ENCODE assay signal across 8 cellular contexts in the genomic region with DNA sequence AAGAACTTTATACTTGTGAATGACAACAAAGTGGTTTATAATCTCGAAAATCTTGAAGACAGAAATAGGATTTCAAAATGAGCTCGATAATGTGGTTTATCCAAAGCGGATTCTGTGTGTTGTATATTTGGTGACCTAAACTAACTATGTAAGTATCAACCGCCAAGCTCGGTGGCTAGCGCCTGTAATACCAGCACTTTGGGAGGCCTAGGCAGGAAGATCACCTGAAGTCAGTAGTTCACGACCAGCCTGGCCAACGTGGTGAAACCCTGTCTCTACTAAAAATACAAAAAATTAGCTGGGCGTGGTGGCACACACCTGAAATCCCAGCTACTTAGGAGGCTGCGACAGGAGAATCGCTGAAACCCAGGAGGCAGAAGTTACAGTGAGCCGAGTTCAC. TPM values are rescaled to one million over a fixed set of nuclear protein-coding genes. Genes with fewer than 3 reads are reported as not detected.
DNase-seq lines count a peak whose midpoint lies in the region; ATAC-seq and TF ChIP-seq lines count a peak whose summit lies in the region.
"Had no signal": no experiment of that assay in that cellular context is flagged by ENCODE, and none has a peak within 500 bp of the region (broad histone marks: within the 10 kb centered on the region; RNA-seq: fewer than 3 reads in every experiment).

No MANE protein-coding gene starts in this region.

- H3K9me3 ChIP-seq in CD8-positive, alpha-beta memory T cell (ENCODE audit: low read length) = no peaks in the 10 kb centered on the region
- no peaks in the 10 kb centered on the region for H3K9me3 ChIP-seq in MG63
- H3K9me3 ChIP-seq in mammary epithelial cell (replicated peaks; ENCODE audit: insufficient read depth, low read length) = no peaks in the 10 kb centered on the region
- H3K9me3 ChIP-seq in osteoblast (ENCODE audit: low read depth, low read length) = no peaks in the 10 kb centered on the region

- H3K4me1 ChIP-seq in CD8-positive, alpha-beta memory T cell (ENCODE audit: insufficient read depth, low read length) = peaks cover 27% of the 10 kb centered on the region
- peaks cover 42% of the 10 kb centered on the region for H3K4me1 ChIP-seq in mammary epithelial cell (ENCODE audit: insufficient read depth, low read length)
- H3K4me1 ChIP-seq in osteoblast (ENCODE audit: insufficient read depth, low read length) = peaks cover 59% of the 10 kb centered on the region

- H4K20me1 ChIP-seq in mammary epithelial cell (ENCODE audit: insufficient read depth, low read length) = no peaks in the 10 kb centered on the region
- peaks cover 4% of the 10 kb centered on the region for H4K20me1 ChIP-seq in osteoblast (ENCODE audit: insufficient read depth, low read length)

- H3K9me3 Mint-ChIP-seq in CD8-positive, alpha-beta memory T cell = no peaks in the 10 kb centered on the region

- no peak overlapping the region for H2AFZ ChIP-seq in mammary epithelial cell (ENCODE audit: low read depth, low read length)
- H2AFZ ChIP-seq in osteoblast (ENCODE audit: low read length) = no peak overlapping the region

- H3K4me1 Mint-ChIP-seq in CD8-positive, alpha-beta memory T cell = peaks cover 42 to 65% (median 65%) of the 10 kb centered on the region in 3 donors

- no peak overlapping the region for H3K27ac ChIP-seq in CD8-positive, alpha-beta memory T cell (ENCODE audit: low read depth, low read length)
- H3K27ac ChIP-seq in mammary epithelial cell (ENCODE audit: insufficient read depth, low read depth, low read length) (peak overlapping the region; percentile 76), osteoblast (ENCODE audit: low read depth, low read length) (peak overlapping the region; percentile 95)

- TF ChIP-seq CTCF in mammary epithelial cell (conservative IDR thresholded peaks at IDR 0.05 in 1 of 2, IDR thresholded peaks at IDR 0.05 in 1 of 2; ENCODE audit: extremely low read depth in 1 of 2, insufficient read depth in 1 of 2, low read depth in 1 of 2, low read length in 2 of 2) (no peak), osteoblast (IDR thresholded peaks at IDR 0.05; ENCODE audit: extremely low read depth, low read depth, low read length) (no peak)

- BruUV-seq in mammary epithelial cell (replicated peaks; lab: Mats Ljungman, UMichigan) = no TSS peak

- no peak for ATAC-seq in GM18873 (IDR thresholded peaks at IDR 0.05; ENCODE audit: low FRiP score, unreplicated experiment)
- no peak for ATAC-seq in HG03439 (IDR thresholded peaks at IDR 0.05; ENCODE audit: unreplicated experiment)

- H3K27ac Mint-ChIP-seq in CD8-positive, alpha-beta memory T cell = peak overlapping the region in 6 of 8 donors; percentile 59 to 98 (median 94)

- no peak overlapping the region for H3K4me3 ChIP-seq in CD8-positive, alpha-beta memory T cell (ENCODE audit: low read length)
- H3K4me3 ChIP-seq in MG63 = peak overlapping the region; percentile 83
- peak overlapping the region in 1 of 3 experiments; percentile 64 for H3K4me3 ChIP-seq in mammary epithelial cell (replicated peaks in 1 of 3; ENCODE audit: insufficient read depth in 1 of 3, low read depth in 2 of 3, low read length in 3 of 3)
- peak overlapping the region; percentile 83 for H3K4me3 ChIP-seq in osteoblast (ENCODE audit: insufficient read depth, low read length)

- peaks cover 0 to 1% of the 10 kb centered on the region in 2 donors for H3K27me3 Mint-ChIP-seq in CD8-positive, alpha-beta memory T cell

- H3K4me2 ChIP-seq in mammary epithelial cell (ENCODE audit: insufficient read depth, low read depth, low read length) = peak overlapping the region; percentile 96
- peak overlapping the region; percentile 84 for H3K4me2 ChIP-seq in osteoblast (ENCODE audit: insufficient read depth, low read length)

- H3K9ac ChIP-seq in mammary epithelial cell (ENCODE audit: insufficient read depth, low read length) = peak overlapping the region; percentile 82

- in situ Hi-C loops in mammary epithelial cell (cut with MboI; ENCODE audit: low sequenced_read_pairs in 2 of 2) = loop anchor here (5.0 kb wide), 3 partner anchors 38 to 108 kb away; no protein-coding TSS in a partner anchor

- intact Hi-C loops in mammary epithelial cell (cut with micrococcal nuclease) = loop anchor here (1.0 to 10.0 kb wide), 2 partner anchors 109 to 780 kb away; no protein-coding TSS in a partner anchor

- H3K36me3 ChIP-seq in CD8-positive, alpha-beta memory T cell (ENCODE audit: insufficient read depth, low read length) = no peaks in the 10 kb centered on the region
- peaks cover 40% of the 10 kb centered on the region for H3K36me3 ChIP-seq in MG63
- H3K36me3 ChIP-seq in mammary epithelial cell (ENCODE audit: insufficient read depth, low read length) = peaks cover 2% of the 10 kb centered on the region
- H3K36me3 ChIP-seq in osteoblast (ENCODE audit: insufficient read depth, low read length) = peaks cover 45% of the 10 kb centered on the region

- 96% methylated on average over 12 of the region's 12 CpGs for WGBS in mammary epithelial cell (ENCODE audit: low coverage, missing lambda C conversion rate)

- DNase-seq in CD8-positive, alpha-beta memory T cell = no peak
- DNase-seq in MG63 (no peak), mammary epithelial cell (no peak), osteoblast (ENCODE audit: insufficient read length, low spot score, missing footprints) (no peak), NCI-H2227 treated with DMSO at 0.1 percent for 48 hours (lab: John Stamatoyannopoulos, UW) (no peak)
- DNase-seq: NCI-H1417 treated with DMSO at 0.1 percent for 48 hours had no signal

- POLR2A ChIA-PET in CD8-positive, alpha-beta memory T cell (lab: Charles Lee) = interaction anchor here (0.5 to 1.8 kb wide), 3 partner anchors 8 to 99 kb away, joined by 3 to 6 read pairs (median 5); no protein-coding TSS in a partner anchor

- no peaks in the 10 kb centered on the region for H3K27me3 ChIP-seq in CD8-positive, alpha-beta memory T cell (ENCODE audit: insufficient read depth, low read length, poor library complexity, severe bottlenecking)
- no peaks in the 10 kb centered on the region for H3K27me3 ChIP-seq in MG63
- H3K27me3 ChIP-seq in mammary epithelial cell (ENCODE audit: insufficient read depth, low read length) = no peaks in the 10 kb centered on the region
- H3K27me3 ChIP-seq in osteoblast (ENCODE audit: insufficient read depth, low read length) = no peaks in the 10 kb centered on the region

- H3K4me3 Mint-ChIP-seq in CD8-positive, alpha-beta memory T cell = peak overlapping the region; percentile 37 to 95 (median 92)

- dilution Hi-C loops in mammary epithelial cell (cut with HindIII; ENCODE audit: low sequenced_read_pairs) = loop anchor here (5.0 kb wide), 1 partner anchor 103 kb away; no protein-coding TSS in a partner anchor

- CTCF ChIA-PET in CD8-positive, alpha-beta memory T cell (lab: Charles Lee) = interaction anchor here (1.2 kb wide), 1 partner anchor 10 kb away, joined by 4 read pairs; no protein-coding TSS in a partner anchor
- CTCF ChIA-PET in mammary epithelial cell (lab: Charles Lee; ENCODE audit: low non-redundant PET) = no interaction called here

- H3K36me3 Mint-ChIP-seq in CD8-positive, alpha-beta memory T cell = peaks cover 0 to 22% (median 2%) of the 10 kb centered on the region in 3 donors

- H3K79me2 ChIP-seq in mammary epithelial cell (ENCODE audit: insufficient read depth, low read length) (peaks cover 70% of the 10 kb centered on the region), osteoblast (ENCODE audit: insufficient read depth, low read length) (peaks cover 67% of the 10 kb centered on the region)

RNA-seq across cellular contexts. Expression of a gene that starts 2.2 kb away (rescaled TPM):
- 100 to 1,000 TPM; 144 to 165 TPM for total RNA-seq in CD8-positive, alpha-beta memory T cell
- 10.5 TPM for polyA plus RNA-seq in CD8-positive, alpha-beta memory T cell
- total RNA-seq in MG63 (2014; rRNA removed; shearing (Covaris generic); ENCODE audit: low replicate concordance) = 76.9 and 103 TPM in 2 replicates
- 100 to 1,000 TPM; 151 to 226 TPM for total RNA-seq in mammary epithelial cell
- polyA plus RNA-seq in mammary epithelial cell = 65.5 TPM
- 76.2 TPM for polyA minus RNA-seq in mammary epithelial cell
- total RNA-seq in osteoblast = 248 and 311 TPM in 2 replicates
